ENCODE assay signal across 1 cellular context in the genomic region with DNA sequence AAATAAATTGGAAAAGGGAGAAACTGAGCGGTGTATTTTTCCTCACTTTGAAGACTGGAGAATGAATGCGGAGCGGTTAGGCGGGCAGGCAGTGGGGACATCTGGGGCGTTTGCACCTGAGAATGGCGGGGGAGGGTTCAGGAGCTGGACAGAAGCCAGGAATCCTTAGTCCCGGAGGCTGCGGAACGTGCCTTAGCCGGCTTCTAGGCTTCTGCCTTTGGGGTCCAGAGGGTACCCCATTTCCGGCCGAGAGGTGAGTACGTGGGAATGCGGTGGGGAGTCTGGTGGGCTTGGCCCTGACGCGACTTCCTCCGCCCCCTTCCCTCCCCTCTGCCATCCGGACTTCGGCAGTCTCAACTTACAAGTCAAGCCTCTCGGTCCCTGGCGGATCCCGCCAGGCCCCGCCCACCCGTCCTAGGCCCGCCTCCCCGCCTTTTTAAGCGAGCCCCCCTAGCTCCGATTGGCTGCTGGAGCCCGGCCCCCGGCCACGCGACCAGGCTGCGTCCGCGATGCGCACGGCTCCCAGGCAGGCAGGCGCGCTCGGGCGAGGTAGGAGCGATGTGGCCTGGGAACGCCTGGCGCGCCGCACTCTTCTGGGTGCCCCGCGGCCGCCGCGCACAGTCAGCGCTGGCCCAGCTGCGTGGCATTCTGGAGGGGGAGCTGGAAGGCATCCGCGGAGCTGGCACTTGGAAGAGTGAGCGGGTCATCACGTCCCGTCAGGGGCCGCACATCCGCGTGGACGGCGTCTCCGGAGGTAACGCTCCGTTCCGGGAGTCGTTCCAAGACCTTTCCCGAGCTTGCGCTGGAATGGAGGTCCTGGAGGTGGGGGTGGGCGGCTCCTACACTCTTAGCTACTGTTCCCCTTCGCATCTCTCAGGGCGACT.
A peak's percentile ranks its signal among the peaks of the same experiment; 100 is the strongest.
TF ChIP-seq lines count a peak whose summit lies in the region.

A gene (plus strand): TSS at position 525 of the 884 bp plus-strand sequence. CDS start 34 bp downstream, at position 559.

TF ChIP-seq in K562, 482 proteins besides CTCF, POLR2A, EP300 and RAD21 (continued from another document and continues in another):
- TF ChIP-seq, protein P1, sequence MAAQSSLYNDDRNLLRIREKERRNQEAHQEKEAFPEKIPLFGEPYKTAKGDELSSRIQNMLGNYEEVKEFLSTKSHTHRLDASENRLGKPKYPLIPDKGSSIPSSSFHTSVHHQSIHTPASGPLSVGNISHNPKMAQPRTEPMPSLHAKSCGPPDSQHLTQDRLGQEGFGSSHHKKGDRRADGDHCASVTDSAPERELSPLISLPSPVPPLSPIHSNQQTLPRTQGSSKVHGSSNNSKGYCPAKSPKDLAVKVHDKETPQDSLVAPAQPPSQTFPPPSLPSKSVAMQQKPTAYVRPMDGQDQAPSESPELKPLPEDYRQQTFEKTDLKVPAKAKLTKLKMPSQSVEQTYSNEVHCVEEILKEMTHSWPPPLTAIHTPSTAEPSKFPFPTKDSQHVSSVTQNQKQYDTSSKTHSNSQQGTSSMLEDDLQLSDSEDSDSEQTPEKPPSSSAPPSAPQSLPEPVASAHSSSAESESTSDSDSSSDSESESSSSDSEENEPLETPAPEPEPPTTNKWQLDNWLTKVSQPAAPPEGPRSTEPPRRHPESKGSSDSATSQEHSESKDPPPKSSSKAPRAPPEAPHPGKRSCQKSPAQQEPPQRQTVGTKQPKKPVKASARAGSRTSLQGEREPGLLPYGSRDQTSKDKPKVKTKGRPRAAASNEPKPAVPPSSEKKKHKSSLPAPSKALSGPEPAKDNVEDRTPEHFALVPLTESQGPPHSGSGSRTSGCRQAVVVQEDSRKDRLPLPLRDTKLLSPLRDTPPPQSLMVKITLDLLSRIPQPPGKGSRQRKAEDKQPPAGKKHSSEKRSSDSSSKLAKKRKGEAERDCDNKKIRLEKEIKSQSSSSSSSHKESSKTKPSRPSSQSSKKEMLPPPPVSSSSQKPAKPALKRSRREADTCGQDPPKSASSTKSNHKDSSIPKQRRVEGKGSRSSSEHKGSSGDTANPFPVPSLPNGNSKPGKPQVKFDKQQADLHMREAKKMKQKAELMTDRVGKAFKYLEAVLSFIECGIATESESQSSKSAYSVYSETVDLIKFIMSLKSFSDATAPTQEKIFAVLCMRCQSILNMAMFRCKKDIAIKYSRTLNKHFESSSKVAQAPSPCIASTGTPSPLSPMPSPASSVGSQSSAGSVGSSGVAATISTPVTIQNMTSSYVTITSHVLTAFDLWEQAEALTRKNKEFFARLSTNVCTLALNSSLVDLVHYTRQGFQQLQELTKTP (IDR thresholded peaks at IDR 0.05; ENCODE audit: low read depth in 1 of 2, partially characterized antibody in 2 of 2): peak in 1 of 2 experiments; percentile 10
- peak; percentile 74 for TF ChIP-seq MYC (IDR thresholded peaks at IDR 0.05; ENCODE audit: low read depth, low read length)
- TF ChIP-seq MYC (CRISPR knock-in tag; IDR thresholded peaks at IDR 0.05; ENCODE audit: borderline replicate concordance, low read depth): no peak
- TF ChIP-seq POU5F1 (IDR thresholded peaks at IDR 0.05; ENCODE audit: borderline replicate concordance, low read depth, low read length, partially characterized antibody): no peak
- TF ChIP-seq KDM1A (IDR thresholded peaks at IDR 0.05): peak in 1 of 2 experiments; percentile 25; a peak in 1 of 4 replicates
- no peak for TF ChIP-seq FOXA1 (IDR thresholded peaks at IDR 0.05; ENCODE audit: borderline replicate concordance)
- no peak; the same call in 1 of the 2 replicates for TF ChIP-seq SMAD4 (CRISPR knock-in tag; conservative IDR thresholded peaks at IDR 0.05)
- TF ChIP-seq ZNF140 (CRISPR knock-in tag; IDR thresholded peaks at IDR 0.05): no peak
- TF ChIP-seq, protein P2, sequence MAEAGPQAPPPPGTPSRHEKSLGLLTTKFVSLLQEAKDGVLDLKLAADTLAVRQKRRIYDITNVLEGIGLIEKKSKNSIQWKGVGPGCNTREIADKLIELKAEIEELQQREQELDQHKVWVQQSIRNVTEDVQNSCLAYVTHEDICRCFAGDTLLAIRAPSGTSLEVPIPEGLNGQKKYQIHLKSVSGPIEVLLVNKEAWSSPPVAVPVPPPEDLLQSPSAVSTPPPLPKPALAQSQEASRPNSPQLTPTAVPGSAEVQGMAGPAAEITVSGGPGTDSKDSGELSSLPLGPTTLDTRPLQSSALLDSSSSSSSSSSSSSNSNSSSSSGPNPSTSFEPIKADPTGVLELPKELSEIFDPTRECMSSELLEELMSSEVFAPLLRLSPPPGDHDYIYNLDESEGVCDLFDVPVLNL (CRISPR knock-in tag; IDR thresholded peaks at IDR 0.05; ENCODE audit: low read depth): no peak
- TF ChIP-seq, protein P3, sequence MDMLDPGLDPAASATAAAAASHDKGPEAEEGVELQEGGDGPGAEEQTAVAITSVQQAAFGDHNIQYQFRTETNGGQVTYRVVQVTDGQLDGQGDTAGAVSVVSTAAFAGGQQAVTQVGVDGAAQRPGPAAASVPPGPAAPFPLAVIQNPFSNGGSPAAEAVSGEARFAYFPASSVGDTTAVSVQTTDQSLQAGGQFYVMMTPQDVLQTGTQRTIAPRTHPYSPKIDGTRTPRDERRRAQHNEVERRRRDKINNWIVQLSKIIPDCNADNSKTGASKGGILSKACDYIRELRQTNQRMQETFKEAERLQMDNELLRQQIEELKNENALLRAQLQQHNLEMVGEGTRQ (CRISPR knock-in tag; IDR thresholded peaks at IDR 0.05): peak; percentile 51
- no peak for TF ChIP-seq ZNF217 (CRISPR knock-in tag; IDR thresholded peaks at IDR 0.05)
- TF ChIP-seq RBM25 (IDR thresholded peaks at IDR 0.05; ENCODE audit: low read depth, low read length, severe bottlenecking): peak; percentile 79
- TF ChIP-seq PRPF4 (IDR thresholded peaks at IDR 0.05; ENCODE audit: insufficient read depth, low read depth, low read length, poor library complexity, severe bottlenecking): no peak
- no peak; the same call in 1 of the 2 replicates for TF ChIP-seq GATAD2B (IDR thresholded peaks at IDR 0.05; ENCODE audit: borderline replicate concordance)
- no peak for TF ChIP-seq U2AF1 (optimal IDR thresholded peaks at IDR 0.05; ENCODE audit: low read depth, low read length)
- no peak for TF ChIP-seq RBM22 (IDR thresholded peaks at IDR 0.05; ENCODE audit: low read depth, low read length, poor library complexity, severe bottlenecking)
- TF ChIP-seq HNRNPK (IDR thresholded peaks at IDR 0.05; ENCODE audit: low read depth, low read length, poor library complexity, severe bottlenecking): no peak
- TF ChIP-seq, protein P4, sequence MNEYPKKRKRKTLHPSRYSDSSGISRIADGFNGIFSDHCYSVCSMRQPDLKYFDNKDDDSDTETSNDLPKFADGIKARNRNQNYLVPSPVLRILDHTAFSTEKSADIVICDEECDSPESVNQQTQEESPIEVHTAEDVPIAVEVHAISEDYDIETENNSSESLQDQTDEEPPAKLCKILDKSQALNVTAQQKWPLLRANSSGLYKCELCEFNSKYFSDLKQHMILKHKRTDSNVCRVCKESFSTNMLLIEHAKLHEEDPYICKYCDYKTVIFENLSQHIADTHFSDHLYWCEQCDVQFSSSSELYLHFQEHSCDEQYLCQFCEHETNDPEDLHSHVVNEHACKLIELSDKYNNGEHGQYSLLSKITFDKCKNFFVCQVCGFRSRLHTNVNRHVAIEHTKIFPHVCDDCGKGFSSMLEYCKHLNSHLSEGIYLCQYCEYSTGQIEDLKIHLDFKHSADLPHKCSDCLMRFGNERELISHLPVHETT (CRISPR knock-in tag; conservative IDR thresholded peaks at IDR 0.05 in 1 of 2, IDR thresholded peaks at IDR 0.05 in 1 of 2): no peak
- TF ChIP-seq SRSF9 (IDR thresholded peaks at IDR 0.05; ENCODE audit: borderline replicate concordance, low read depth, low read length): no peak
- TF ChIP-seq CHD1 (IDR thresholded peaks at IDR 0.05; ENCODE audit: low read length): no peak
- TF ChIP-seq, protein P5, sequence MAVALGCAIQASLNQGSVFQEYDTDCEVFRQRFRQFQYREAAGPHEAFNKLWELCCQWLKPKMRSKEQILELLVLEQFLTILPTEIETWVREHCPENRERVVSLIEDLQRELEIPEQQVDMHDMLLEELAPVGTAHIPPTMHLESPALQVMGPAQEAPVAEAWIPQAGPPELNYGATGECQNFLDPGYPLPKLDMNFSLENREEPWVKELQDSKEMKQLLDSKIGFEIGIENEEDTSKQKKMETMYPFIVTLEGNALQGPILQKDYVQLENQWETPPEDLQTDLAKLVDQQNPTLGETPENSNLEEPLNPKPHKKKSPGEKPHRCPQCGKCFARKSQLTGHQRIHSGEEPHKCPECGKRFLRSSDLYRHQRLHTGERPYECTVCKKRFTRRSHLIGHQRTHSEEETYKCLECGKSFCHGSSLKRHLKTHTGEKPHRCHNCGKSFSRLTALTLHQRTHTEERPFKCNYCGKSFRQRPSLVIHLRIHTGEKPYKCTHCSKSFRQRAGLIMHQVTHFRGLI (CRISPR knock-in tag; IDR thresholded peaks at IDR 0.05): no peak
- TF ChIP-seq C11orf30 (IDR thresholded peaks at IDR 0.05; ENCODE audit: low read depth): peak; percentile 16; the same call in 1 of the 2 replicates
- no peak for TF ChIP-seq TRIM24 (IDR thresholded peaks at IDR 0.05)
- peak; percentile 9 for TF ChIP-seq MEIS2 (IDR thresholded peaks at IDR 0.05; ENCODE audit: partially characterized antibody)
- TF ChIP-seq, protein P6, sequence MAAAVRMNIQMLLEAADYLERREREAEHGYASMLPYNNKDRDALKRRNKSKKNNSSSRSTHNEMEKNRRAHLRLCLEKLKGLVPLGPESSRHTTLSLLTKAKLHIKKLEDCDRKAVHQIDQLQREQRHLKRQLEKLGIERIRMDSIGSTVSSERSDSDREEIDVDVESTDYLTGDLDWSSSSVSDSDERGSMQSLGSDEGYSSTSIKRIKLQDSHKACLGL (CRISPR knock-in tag; IDR thresholded peaks at IDR 0.05; ENCODE audit: borderline replicate concordance, poor library complexity, severe bottlenecking): no peak
- no peak for TF ChIP-seq ZNF253 (CRISPR knock-in tag; conservative IDR thresholded peaks at IDR 0.05)
- TF ChIP-seq KLF6 (CRISPR knock-in tag; IDR thresholded peaks at IDR 0.05; ENCODE audit: borderline replicate concordance): no peak
- TF ChIP-seq, protein P7, sequence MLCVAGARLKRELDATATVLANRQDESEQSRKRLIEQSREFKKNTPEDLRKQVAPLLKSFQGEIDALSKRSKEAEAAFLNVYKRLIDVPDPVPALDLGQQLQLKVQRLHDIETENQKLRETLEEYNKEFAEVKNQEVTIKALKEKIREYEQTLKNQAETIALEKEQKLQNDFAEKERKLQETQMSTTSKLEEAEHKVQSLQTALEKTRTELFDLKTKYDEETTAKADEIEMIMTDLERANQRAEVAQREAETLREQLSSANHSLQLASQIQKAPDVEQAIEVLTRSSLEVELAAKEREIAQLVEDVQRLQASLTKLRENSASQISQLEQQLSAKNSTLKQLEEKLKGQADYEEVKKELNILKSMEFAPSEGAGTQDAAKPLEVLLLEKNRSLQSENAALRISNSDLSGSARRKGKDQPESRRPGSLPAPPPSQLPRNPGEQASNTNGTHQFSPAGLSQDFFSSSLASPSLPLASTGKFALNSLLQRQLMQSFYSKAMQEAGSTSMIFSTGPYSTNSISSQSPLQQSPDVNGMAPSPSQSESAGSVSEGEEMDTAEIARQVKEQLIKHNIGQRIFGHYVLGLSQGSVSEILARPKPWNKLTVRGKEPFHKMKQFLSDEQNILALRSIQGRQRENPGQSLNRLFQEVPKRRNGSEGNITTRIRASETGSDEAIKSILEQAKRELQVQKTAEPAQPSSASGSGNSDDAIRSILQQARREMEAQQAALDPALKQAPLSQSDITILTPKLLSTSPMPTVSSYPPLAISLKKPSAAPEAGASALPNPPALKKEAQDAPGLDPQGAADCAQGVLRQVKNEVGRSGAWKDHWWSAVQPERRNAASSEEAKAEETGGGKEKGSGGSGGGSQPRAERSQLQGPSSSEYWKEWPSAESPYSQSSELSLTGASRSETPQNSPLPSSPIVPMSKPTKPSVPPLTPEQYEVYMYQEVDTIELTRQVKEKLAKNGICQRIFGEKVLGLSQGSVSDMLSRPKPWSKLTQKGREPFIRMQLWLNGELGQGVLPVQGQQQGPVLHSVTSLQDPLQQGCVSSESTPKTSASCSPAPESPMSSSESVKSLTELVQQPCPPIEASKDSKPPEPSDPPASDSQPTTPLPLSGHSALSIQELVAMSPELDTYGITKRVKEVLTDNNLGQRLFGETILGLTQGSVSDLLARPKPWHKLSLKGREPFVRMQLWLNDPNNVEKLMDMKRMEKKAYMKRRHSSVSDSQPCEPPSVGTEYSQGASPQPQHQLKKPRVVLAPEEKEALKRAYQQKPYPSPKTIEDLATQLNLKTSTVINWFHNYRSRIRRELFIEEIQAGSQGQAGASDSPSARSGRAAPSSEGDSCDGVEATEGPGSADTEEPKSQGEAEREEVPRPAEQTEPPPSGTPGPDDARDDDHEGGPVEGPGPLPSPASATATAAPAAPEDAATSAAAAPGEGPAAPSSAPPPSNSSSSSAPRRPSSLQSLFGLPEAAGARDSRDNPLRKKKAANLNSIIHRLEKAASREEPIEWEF (CRISPR knock-in tag; IDR thresholded peaks at IDR 0.05): no peak
- no peak for TF ChIP-seq TEAD4 (IDR thresholded peaks at IDR 0.05; ENCODE audit: low read length)
- no peak for TF ChIP-seq TEAD4 (CRISPR knock-in tag; IDR thresholded peaks at IDR 0.05; ENCODE audit: borderline replicate concordance)
- TF ChIP-seq KDM5B (IDR thresholded peaks at IDR 0.05; ENCODE audit: insufficient replicate concordance, low read depth, low read length): peak; percentile 71
- no peak for TF ChIP-seq ZKSCAN3 (CRISPR knock-in tag; IDR thresholded peaks at IDR 0.05)
- no peak for TF ChIP-seq LEF1 (IDR thresholded peaks at IDR 0.05)
- TF ChIP-seq, protein P8, sequence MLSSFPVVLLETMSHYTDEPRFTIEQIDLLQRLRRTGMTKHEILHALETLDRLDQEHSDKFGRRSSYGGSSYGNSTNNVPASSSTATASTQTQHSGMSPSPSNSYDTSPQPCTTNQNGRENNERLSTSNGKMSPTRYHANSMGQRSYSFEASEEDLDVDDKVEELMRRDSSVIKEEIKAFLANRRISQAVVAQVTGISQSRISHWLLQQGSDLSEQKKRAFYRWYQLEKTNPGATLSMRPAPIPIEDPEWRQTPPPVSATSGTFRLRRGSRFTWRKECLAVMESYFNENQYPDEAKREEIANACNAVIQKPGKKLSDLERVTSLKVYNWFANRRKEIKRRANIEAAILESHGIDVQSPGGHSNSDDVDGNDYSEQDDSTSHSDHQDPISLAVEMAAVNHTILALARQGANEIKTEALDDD (IDR thresholded peaks at IDR 0.05): no peak
- TF ChIP-seq NBN (IDR thresholded peaks at IDR 0.05; ENCODE audit: low read depth): no peak
- TF ChIP-seq CCAR2 (IDR thresholded peaks at IDR 0.05; ENCODE audit: low read depth, low read length): no peak
- TF ChIP-seq, protein P9, sequence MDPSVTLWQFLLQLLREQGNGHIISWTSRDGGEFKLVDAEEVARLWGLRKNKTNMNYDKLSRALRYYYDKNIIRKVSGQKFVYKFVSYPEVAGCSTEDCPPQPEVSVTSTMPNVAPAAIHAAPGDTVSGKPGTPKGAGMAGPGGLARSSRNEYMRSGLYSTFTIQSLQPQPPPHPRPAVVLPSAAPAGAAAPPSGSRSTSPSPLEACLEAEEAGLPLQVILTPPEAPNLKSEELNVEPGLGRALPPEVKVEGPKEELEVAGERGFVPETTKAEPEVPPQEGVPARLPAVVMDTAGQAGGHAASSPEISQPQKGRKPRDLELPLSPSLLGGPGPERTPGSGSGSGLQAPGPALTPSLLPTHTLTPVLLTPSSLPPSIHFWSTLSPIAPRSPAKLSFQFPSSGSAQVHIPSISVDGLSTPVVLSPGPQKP (CRISPR knock-in tag; IDR thresholded peaks at IDR 0.05): no peak
- TF ChIP-seq, protein P10, sequence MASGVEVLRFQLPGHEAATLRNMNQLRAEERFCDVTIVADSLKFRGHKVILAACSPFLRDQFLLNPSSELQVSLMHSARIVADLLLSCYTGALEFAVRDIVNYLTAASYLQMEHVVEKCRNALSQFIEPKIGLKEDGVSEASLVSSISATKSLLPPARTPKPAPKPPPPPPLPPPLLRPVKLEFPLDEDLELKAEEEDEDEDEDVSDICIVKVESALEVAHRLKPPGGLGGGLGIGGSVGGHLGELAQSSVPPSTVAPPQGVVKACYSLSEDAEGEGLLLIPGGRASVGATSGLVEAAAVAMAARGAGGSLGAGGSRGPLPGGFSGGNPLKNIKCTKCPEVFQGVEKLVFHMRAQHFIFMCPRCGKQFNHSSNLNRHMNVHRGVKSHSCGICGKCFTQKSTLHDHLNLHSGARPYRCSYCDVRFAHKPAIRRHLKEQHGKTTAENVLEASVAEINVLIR (CRISPR knock-in tag; IDR thresholded peaks at IDR 0.05): peak; percentile 53
- no peak for TF ChIP-seq ARHGAP35 (IDR thresholded peaks at IDR 0.05; ENCODE audit: partially characterized antibody)
